ENCODE assay signal across 8 cellular contexts in the genomic region with DNA sequence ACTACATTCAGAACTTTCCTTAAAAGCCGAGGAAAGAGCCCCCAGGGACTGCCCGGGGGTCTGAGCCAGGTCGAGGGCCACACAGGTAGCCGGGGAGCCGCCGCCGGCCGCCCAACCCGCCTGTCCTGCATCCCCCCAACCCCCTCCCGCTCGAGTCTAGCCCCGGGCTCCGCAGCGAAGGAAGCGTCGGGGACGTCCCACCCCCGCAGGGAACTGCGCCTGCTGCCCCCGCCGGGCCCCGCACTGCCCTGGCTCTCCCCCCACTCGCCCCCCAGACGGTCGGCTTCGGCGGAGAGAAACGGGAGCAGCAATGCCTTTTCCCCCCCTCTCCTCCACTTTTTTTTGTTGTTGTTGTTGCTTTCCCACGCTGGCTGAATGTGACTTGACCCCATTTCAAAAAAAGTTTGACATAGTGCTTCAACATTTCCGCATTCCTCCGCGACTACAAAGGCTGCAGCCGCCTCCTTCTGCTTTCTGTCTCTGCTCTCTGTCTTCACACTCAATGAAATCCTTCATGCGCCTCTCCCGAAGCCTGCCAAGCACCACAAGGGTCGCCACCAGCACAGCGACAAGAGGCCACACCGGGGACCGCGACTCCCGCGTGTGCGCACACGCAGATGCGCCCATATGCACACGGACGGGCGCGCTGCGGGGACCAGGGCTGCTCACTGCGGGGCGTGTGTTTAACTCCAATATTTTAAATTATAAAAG. TPM values are rescaled to one million over a fixed set of nuclear protein-coding genes. Genes with fewer than 3 reads are reported as not detected.
DNase-seq lines count a peak whose midpoint lies in the region; ATAC-seq and TF ChIP-seq lines count a peak whose summit lies in the region.

No MANE protein-coding gene starts in this region.

- intact Hi-C loops in upper lobe of right lung (cut with DNase I): loop anchor here (10.0 kb wide), 2 partner anchors 120 to 210 kb away; no protein-coding TSS in a partner anchor

- peak overlapping the region; percentile 73 for H3K23ac ChIP-seq in neuronal stem cell (ENCODE audit: low read depth, low read length, poor library complexity)

- no peak overlapping the region for H4K91ac ChIP-seq in neuronal stem cell (ENCODE audit: low read depth, low read length, poor library complexity)

- peak overlapping the region; percentile 96 for H2AFZ ChIP-seq in neuronal stem cell (ENCODE audit: low read length)

- H3K27ac ChIP-seq in RWPE1: peak overlapping the region; percentile 96
- H3K27ac ChIP-seq in gastroesophageal sphincter: peak overlapping the region; percentile 66 to 95 (median 92)
- no peak overlapping the region for H3K27ac ChIP-seq in neuronal stem cell (replicated peaks; ENCODE audit: low read length)
- peak overlapping the region; percentile 85 for H3K27ac ChIP-seq in upper lobe of right lung

- DNase-seq in AG10803 (ENCODE audit: low read depth) (peak; percentile 78), HCEC 1CT (peak; percentile 76), RWPE1 (ENCODE audit: low spot score) (peak; percentile 40), activated gamma-delta T cell (lab: John Stamatoyannopoulos, UW) (peak; percentile 18), neuronal stem cell (ENCODE audit: low spot score) (peak; percentile 76), upper lobe of right lung (peak; percentile 78)

- TF ChIP-seq EP300 in gastroesophageal sphincter (IDR thresholded peaks at IDR 0.05): no peak

- no peak overlapping the region for H3K4ac ChIP-seq in neuronal stem cell (ENCODE audit: low read length)

- H3K4me3 ChIP-seq in AG10803 (ENCODE audit: low read length) (peak overlapping the region; percentile 91), gastroesophageal sphincter (peak overlapping the region; percentile 64 to 85), neuronal stem cell (ENCODE audit: low read length in 2 of 2) (peak overlapping the region; percentile 72 to 91), upper lobe of right lung (peak overlapping the region; percentile 77)

- H4K8ac ChIP-seq in neuronal stem cell (ENCODE audit: low read depth, low read length): no peak overlapping the region

- no peak for TF ChIP-seq CTCF in AG10803 (conservative IDR thresholded peaks at IDR 0.05; ENCODE audit: low read length)
- no peak for TF ChIP-seq CTCF in RWPE1 (conservative IDR thresholded peaks at IDR 0.05; ENCODE audit: low read depth)
- TF ChIP-seq CTCF in gastroesophageal sphincter (IDR thresholded peaks at IDR 0.05): peak in 1 of 4 experiments; percentile 15
- no peak for TF ChIP-seq CTCF in upper lobe of right lung (IDR thresholded peaks at IDR 0.05)

- no peaks in the 10 kb centered on the region for H3K9me3 ChIP-seq in gastroesophageal sphincter
- peaks cover 0 to 20% of the 10 kb centered on the region in 2 donors for H3K9me3 ChIP-seq in neuronal stem cell (replicated peaks in 1 of 2; ENCODE audit: control insufficient read depth in 2 of 2, insufficient read depth in 1 of 2, low read depth in 1 of 2, low read length in 2 of 2)
- no peaks in the 10 kb centered on the region for H3K9me3 ChIP-seq in upper lobe of right lung

- no peak overlapping the region for H3K14ac ChIP-seq in neuronal stem cell (ENCODE audit: low read length)

- H3K4me1 ChIP-seq in gastroesophageal sphincter (peaks cover 0 to 32% (median 6%) of the 10 kb centered on the region in 3 donors), neuronal stem cell (ENCODE audit: control insufficient read depth in 2 of 2, insufficient read depth in 1 of 2, low read depth in 1 of 2, low read length in 2 of 2) (peaks cover 7 to 10% of the 10 kb centered on the region in 2 donors), upper lobe of right lung (peaks cover 22% of the 10 kb centered on the region)

- H2BK15ac ChIP-seq in neuronal stem cell (ENCODE audit: low read length): peak overlapping the region; percentile 58

- 0% methylated on average over 23 of the region's 52 CpGs; no CpG with 5 or more reads in 1 of the 2 donors for WGBS in gastroesophageal sphincter (ENCODE audit: low coverage in 1 of 2), 2 donors
- no CpG with 5 or more reads among the region's 52 CpGs for WGBS in neuronal stem cell (ENCODE audit: extremely low coverage in 2 of 2, insufficient read length in 2 of 2, insufficient replicate concordance in 1 of 2), 2 donors

- peak overlapping the region; percentile 96 for H3K18ac ChIP-seq in neuronal stem cell (ENCODE audit: low read length)

- H2BK5ac ChIP-seq in neuronal stem cell (ENCODE audit: low read length): no peak overlapping the region

- TF ChIP-seq POLR2A in gastroesophageal sphincter (IDR thresholded peaks at IDR 0.05): no peak

- H3K27me3 ChIP-seq in gastroesophageal sphincter (no peaks in the 10 kb centered on the region), neuronal stem cell (ENCODE audit: control insufficient read depth in 3 of 3, insufficient read depth in 3 of 3, low read depth in 1 of 3, low read length in 3 of 3) (peaks cover 0 to 13% (median 0%) of the 10 kb centered on the region in 3 experiments), upper lobe of right lung (no peaks in the 10 kb centered on the region)

- ATAC-seq in gastroesophageal sphincter: no peak
- peak; percentile 12 for ATAC-seq in upper lobe of right lung
- ATAC-seq in HG03469 (IDR thresholded peaks at IDR 0.05; ENCODE audit: unreplicated experiment): no peak

- peak overlapping the region; percentile 97 for H3K4me2 ChIP-seq in neuronal stem cell (ENCODE audit: insufficient read depth, low read length, poor library complexity, severe bottlenecking)

- CTCF ChIA-PET in RWPE1 (lab: Yijun Ruan, JAX): interaction anchor here (0.5 to 2.3 kb wide), 5 partner anchors 153 to 221 kb away, joined by 4 to 8 read pairs (median 4); no protein-coding TSS in a partner anchor

- H3K36me3 ChIP-seq in gastroesophageal sphincter (no peaks in the 10 kb centered on the region), neuronal stem cell (replicated peaks in 1 of 2; ENCODE audit: control insufficient read depth in 2 of 2, insufficient read depth in 2 of 2, low read length in 2 of 2) (peaks cover 0 to 22% of the 10 kb centered on the region in 2 donors), upper lobe of right lung (no peaks in the 10 kb centered on the region)

- no peaks in the 10 kb centered on the region for H3K79me1 ChIP-seq in neuronal stem cell (ENCODE audit: low read depth, low read length)

- H2BK120ac ChIP-seq in neuronal stem cell (ENCODE audit: low read depth, low read length): peak overlapping the region; percentile 87

- no peak overlapping the region for H2BK12ac ChIP-seq in neuronal stem cell (ENCODE audit: low read length)

- POLR2A ChIA-PET in RWPE1 (lab: Yijun Ruan, JAX; ENCODE audit: low non-redundant PET): no interaction called here

- peak overlapping the region; percentile 92 for H2AK5ac ChIP-seq in neuronal stem cell (ENCODE audit: low read depth, low read length)

- H3K9ac ChIP-seq in neuronal stem cell (ENCODE audit: low read depth, low read length, poor library complexity): no peak overlapping the region

RNA-seq across cellular contexts. Expression of a gene that starts 1.1 kb away (rescaled TPM):
- 10 to 100 TPM; 19.7 to 51.1 (median 33.8) TPM for total RNA-seq in gastroesophageal sphincter
- polyA plus RNA-seq in neuronal stem cell (2013, experiment 1 of 2): 6.8 TPM
- 7.1 TPM for polyA plus RNA-seq in neuronal stem cell (2013, experiment 2 of 2)
- 22.4 TPM for total RNA-seq in upper lobe of right lung

Comparison
In these comparisons a context has a peak if more than half of its experiments do, and no peak if none do; other contexts are left out.
1. DNase-seq: peak in every context shown above with its lines; median percentile 78 in AG10803; 78 in upper lobe of right lung; 76 in HCEC 1CT; 76 in neuronal stem cell; 40 in RWPE1; 18 in activated gamma-delta T cell.